ENCODE assay signal across 1 cellular context in genomic region chr2:151853070-151853758, GRCh38.
TF ChIP-seq lines count a peak whose summit lies in the region.

No MANE protein-coding gene starts in this region.

TF ChIP-seq in HepG2, 621 proteins besides CTCF, POLR2A, EP300 and RAD21 (continued from another document and continues in another):
- TF ChIP-seq ZNF687 (CRISPR knock-in tag; IDR thresholded peaks at IDR 0.05) (no peak), THRA (CRISPR knock-in tag; IDR thresholded peaks at IDR 0.05; ENCODE audit: borderline replicate concordance) (no peak; the same call in 1 of the 2 replicates), HMGXB3 (CRISPR knock-in tag; IDR thresholded peaks at IDR 0.05; ENCODE audit: borderline replicate concordance) (no peak), ZNF646 (CRISPR knock-in tag; IDR thresholded peaks at IDR 0.05) (no peak), DPF2 (CRISPR knock-in tag; IDR thresholded peaks at IDR 0.05; ENCODE audit: borderline replicate concordance, low read depth) (peak; percentile 63; the same call in 1 of the 2 replicates), KAT7 (CRISPR knock-in tag; IDR thresholded peaks at IDR 0.05; ENCODE audit: borderline replicate concordance) (no peak), ETV5 (CRISPR knock-in tag; IDR thresholded peaks at IDR 0.05; ENCODE audit: borderline replicate concordance) (peak; percentile 52; the same call in 1 of the 2 replicates), GTF2F1 (IDR thresholded peaks at IDR 0.05; ENCODE audit: low read length) (no peak), KLF9 (CRISPR knock-in tag; IDR thresholded peaks at IDR 0.05; ENCODE audit: low read depth) (no peak), ZNF441 (CRISPR knock-in tag; IDR thresholded peaks at IDR 0.05; ENCODE audit: borderline replicate concordance) (0 out of 2 replicates have a peak, but pooled peaks have one; percentile 0), HOXA5 (CRISPR knock-in tag; IDR thresholded peaks at IDR 0.05) (no peak), ZNF580 (CRISPR knock-in tag; IDR thresholded peaks at IDR 0.05; ENCODE audit: borderline replicate concordance, low read depth) (no peak), ZNF362 (CRISPR knock-in tag; IDR thresholded peaks at IDR 0.05; ENCODE audit: borderline replicate concordance) (peak; percentile 40; the same call in 1 of the 2 replicates), ZNF703 (CRISPR knock-in tag; IDR thresholded peaks at IDR 0.05; ENCODE audit: borderline replicate concordance) (no peak), RBAK (CRISPR knock-in tag; IDR thresholded peaks at IDR 0.05) (no peak), ZSCAN30 (CRISPR knock-in tag; IDR thresholded peaks at IDR 0.05) (no peak), ZBTB40 (IDR thresholded peaks at IDR 0.05) (no peak), ZBTB40 (CRISPR knock-in tag; IDR thresholded peaks at IDR 0.05) (no peak), XBP1 (CRISPR knock-in tag; IDR thresholded peaks at IDR 0.05) (no peak), ZNF776 (CRISPR knock-in tag; IDR thresholded peaks at IDR 0.05) (no peak), ZNF772 (CRISPR knock-in tag; IDR thresholded peaks at IDR 0.05) (no peak), NR1H2 (CRISPR knock-in tag; IDR thresholded peaks at IDR 0.05; ENCODE audit: borderline replicate concordance, low read depth) (no peak)
